In the genomic region with DNA sequence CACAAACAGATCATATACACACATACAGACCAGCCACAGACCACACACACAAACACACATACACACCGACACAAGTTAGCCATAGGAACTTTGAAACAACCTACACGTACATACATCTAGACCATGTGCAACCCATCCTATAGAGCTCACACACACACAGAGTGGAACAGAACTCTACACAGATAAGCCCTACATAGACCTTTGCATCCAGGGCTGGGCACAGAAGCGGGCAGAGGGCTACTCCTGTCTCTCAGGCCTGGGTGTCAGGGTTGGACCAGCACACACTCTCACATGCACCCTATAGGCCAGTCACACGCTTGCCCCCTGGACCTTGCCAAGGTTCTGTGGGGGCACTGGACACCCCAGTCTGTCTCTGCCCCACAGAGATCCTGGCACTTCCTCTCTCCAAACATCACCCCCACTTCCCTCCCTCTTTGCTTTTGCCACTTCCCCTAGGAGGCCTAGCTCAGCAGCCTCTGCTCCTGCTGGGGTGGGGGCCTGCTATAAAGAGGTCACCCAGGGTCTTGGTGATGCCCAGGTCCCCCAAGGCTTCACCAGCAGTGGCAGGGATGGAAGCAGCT, we compare ENCODE assay signal across 9 cellular contexts. TPM values are rescaled to one million over a fixed set of nuclear protein-coding genes. Genes with fewer than 3 reads are reported as not detected.
DNase-seq lines count a peak whose midpoint lies in the region; ATAC-seq and TF ChIP-seq lines count a peak whose summit lies in the region.
"Had no signal": no experiment of that assay in that cellular context is flagged by ENCODE, and none has a peak within 500 bp of the region (broad histone marks: within the 10 kb centered on the region; RNA-seq: fewer than 3 reads in every experiment).

No MANE protein-coding gene starts in this region.

- no peak for ATAC-seq in activated CD8-positive, alpha-beta T cell treated with anti-CD3 and anti-CD28 coated beads for 36 hours
- ATAC-seq in HG03139 (IDR thresholded peaks at IDR 0.05; ENCODE audit: unreplicated experiment) = no peak

- intact Hi-C loops in colonic mucosa (cut with DNase I) (no loop called here), ovary (cut with DNase I) (loop anchor here in 1 of 4 donors (10.0 kb wide), 1 partner anchor 1059 kb away; no protein-coding TSS in a partner anchor)
- intact Hi-C loops in activated CD8-positive, alpha-beta T cell treated with anti-CD3 and anti-CD28 coated beads for 36 hours (cut with micrococcal nuclease) = no loop called here

- DNase-seq in MG63 (peak; percentile 37), colonic mucosa (peak; percentile 53), ovary (peak in 1 of 5 donors; percentile 36), NCI-H128 (lab: John Stamatoyannopoulos, UW; ENCODE audit: unreplicated experiment) (no peak), NCI-H226 (no peak)
- DNase-seq in activated CD8-positive, alpha-beta T cell treated with anti-CD3 and anti-CD28 coated beads for 36 hours = no peak
- DNase-seq: NCI-H1694 treated with DMSO at 0.1 percent for 48 hours had no signal

- no peaks in the 10 kb centered on the region for H3K9me3 Mint-ChIP-seq in activated CD8-positive, alpha-beta T cell treated with anti-CD3 and anti-CD28 coated beads for 36 hours

- peak overlapping the region; percentile 90 to 100 (median 99) for H3K4me2 ChIP-seq in BLaER1 treated with 17β-estradiol and CSF1 and Interleukin-3, amounts not matched to agents 10 nM and 100 nM

- TF ChIP-seq CTCF in colonic mucosa (IDR thresholded peaks at IDR 0.05) (no peak), ovary (IDR thresholded peaks at IDR 0.05) (no peak)
- TF ChIP-seq CTCF in activated CD8-positive, alpha-beta T cell treated with anti-CD3 and anti-CD28 coated beads for 36 hours (IDR thresholded peaks at IDR 0.05) = no peak

- H3K27ac ChIP-seq in BLaER1 treated with 17β-estradiol and CSF1 and Interleukin-3, amounts not matched to agents 10 nM and 100 nM = peak overlapping the region; percentile 98 to 100 (median 99)
- peak overlapping the region; percentile 100 for H3K27ac ChIP-seq in colonic mucosa
- H3K27ac ChIP-seq in ovary = peak overlapping the region; percentile 72 to 99

- CTCF ChIA-PET in activated CD8-positive, alpha-beta T cell treated with anti-CD3 and anti-CD28 coated beads for 36 hours (lab: Charles Lee) = interaction anchor here (1.2 to 3.8 kb wide), 3 partner anchors 9 to 25 kb away, joined by 4 to 20 read pairs (median 4); no protein-coding TSS in a partner anchor

- peak overlapping the region in 8 of 10 experiments; percentile 8 to 49 (median 30); a peak in 9 of 20 replicates for H3K4me3 ChIP-seq in BLaER1 treated with 17β-estradiol and CSF1 and Interleukin-3, amounts not matched to agents 10 nM and 100 nM
- H3K4me3 ChIP-seq in MG63 = no peak overlapping the region
- no peak overlapping the region for H3K4me3 ChIP-seq in colonic mucosa
- no peak overlapping the region for H3K4me3 ChIP-seq in ovary

- H4K20me1 ChIP-seq in BLaER1 treated with 17β-estradiol and CSF1 and Interleukin-3, amounts not matched to agents 10 nM and 100 nM = no peaks in the 10 kb centered on the region

- peaks cover 29% of the 10 kb centered on the region for H3K4me1 Mint-ChIP-seq in activated CD8-positive, alpha-beta T cell treated with anti-CD3 and anti-CD28 coated beads for 36 hours (ENCODE audit: low read depth)

- TF ChIP-seq EP300 in ovary (IDR thresholded peaks at IDR 0.05) = no peak

- no peaks in the 10 kb centered on the region for H3K36me3 Mint-ChIP-seq in activated CD8-positive, alpha-beta T cell treated with anti-CD3 and anti-CD28 coated beads for 36 hours (ENCODE audit: low read depth)

- no peak overlapping the region for H3K4me3 Mint-ChIP-seq in activated CD8-positive, alpha-beta T cell treated with anti-CD3 and anti-CD28 coated beads for 36 hours

- no peak for TF ChIP-seq POLR2A in ovary (IDR thresholded peaks at IDR 0.05)

- no peaks in the 10 kb centered on the region for H3K27me3 Mint-ChIP-seq in activated CD8-positive, alpha-beta T cell treated with anti-CD3 and anti-CD28 coated beads for 36 hours

- no peak overlapping the region for H3K27ac Mint-ChIP-seq in activated CD8-positive, alpha-beta T cell treated with anti-CD3 and anti-CD28 coated beads for 36 hours

- H3K36me3 ChIP-seq in BLaER1 treated with 17β-estradiol and CSF1 and Interleukin-3, amounts not matched to agents 10 nM and 100 nM = no peaks in the 10 kb centered on the region
- H3K36me3 ChIP-seq in MG63 (no peaks in the 10 kb centered on the region), colonic mucosa (no peaks in the 10 kb centered on the region), ovary (no peaks in the 10 kb centered on the region)

- H3K9ac ChIP-seq in BLaER1 treated with 17β-estradiol and CSF1 and Interleukin-3, amounts not matched to agents 10 nM and 100 nM = peak overlapping the region; percentile 92 to 99 (median 96)
- peak overlapping the region; percentile 41 to 58 for H3K9ac ChIP-seq in colonic mucosa (ENCODE audit: low read depth in 2 of 2, low read length in 2 of 2)

- 72 to 78% (median 72%) methylated on average over 4 of the region's 4 CpGs for WGBS in ovary, 3 donors

- POLR2A ChIA-PET in activated CD8-positive, alpha-beta T cell treated with anti-CD3 and anti-CD28 coated beads for 36 hours (lab: Charles Lee) = interaction anchor here (1.1 to 1.4 kb wide), 3 partner anchors 9 to 57 kb away, joined by 5 to 7 read pairs (median 6); no protein-coding TSS in a partner anchor

- no peaks in the 10 kb centered on the region for H3K27me3 ChIP-seq in BLaER1 treated with 17β-estradiol and CSF1 and Interleukin-3, amounts not matched to agents 10 nM and 100 nM
- H3K27me3 ChIP-seq in MG63 = no peaks in the 10 kb centered on the region
- no peaks in the 10 kb centered on the region for H3K27me3 ChIP-seq in colonic mucosa
- no peaks in the 10 kb centered on the region for H3K27me3 ChIP-seq in ovary

- no peaks in the 10 kb centered on the region for H3K9me3 ChIP-seq in BLaER1 treated with 17β-estradiol and CSF1 and Interleukin-3, amounts not matched to agents 10 nM and 100 nM (replicated peaks in 1 of 11)
- H3K9me3 ChIP-seq in MG63 (no peaks in the 10 kb centered on the region), colonic mucosa (no peaks in the 10 kb centered on the region), ovary (no peaks in the 10 kb centered on the region)

- peaks cover 72 to 88% (median 86%) of the 10 kb centered on the region in 10 experiments for H3K4me1 ChIP-seq in BLaER1 treated with 17β-estradiol and CSF1 and Interleukin-3, amounts not matched to agents 10 nM and 100 nM
- H3K4me1 ChIP-seq in colonic mucosa (peaks cover 35% of the 10 kb centered on the region), ovary (ENCODE audit: insufficient read depth) (peaks cover 16% of the 10 kb centered on the region)

RNA-seq across cellular contexts. Expression of gene JUNB, which starts 5.8 kb away (rescaled TPM):
- total RNA-seq in MG63 (2014; rRNA removed; shearing (Covaris generic); ENCODE audit: low replicate concordance) = 82.5 and 125 TPM in 2 replicates
- total RNA-seq in colonic mucosa (100 to 1,000 TPM; 113 to 173 TPM), ovary (1,000 to 10,000 TPM in 2 of 7 donors, 100 to 1,000 TPM in 5; 154 to 3,039 (median 413) TPM)
- 100 to 1,000 TPM in 1 of 2 donors, 1 to 10 TPM in 1; 6.8 to 570 TPM for polyA plus RNA-seq in ovary
- 100 to 1,000 TPM; 292 to 299 TPM for total RNA-seq in activated CD8-positive, alpha-beta T cell treated with anti-CD3 and anti-CD28 coated beads for 36 hours

RNA-seq across cellular contexts. Expression of gene HOOK2, which starts 10.2 kb away (rescaled TPM):
- 23.1 and 48.2 TPM in 2 replicates for total RNA-seq in MG63 (2014; rRNA removed; shearing (Covaris generic); ENCODE audit: low replicate concordance)
- total RNA-seq in colonic mucosa = 10 to 100 TPM; 54.8 to 72.0 TPM
- total RNA-seq in ovary = 10 to 100 TPM; 24.9 to 52.2 (median 27.9) TPM
- 10 to 100 TPM; 12.2 to 23.5 TPM for polyA plus RNA-seq in ovary
- total RNA-seq in activated CD8-positive, alpha-beta T cell treated with anti-CD3 and anti-CD28 coated beads for 36 hours = 10 to 100 TPM; 17.3 to 18.4 TPM

RNA-seq across cellular contexts. Expression of gene PRDX2, which starts 16.1 kb away (rescaled TPM):
- 279 and 325 TPM in 2 replicates for total RNA-seq in MG63 (2014; rRNA removed; shearing (Covaris generic); ENCODE audit: low replicate concordance)
- total RNA-seq in colonic mucosa (100 to 1,000 TPM; 347 to 417 TPM), ovary (100 to 1,000 TPM; 191 to 321 (median 263) TPM)
- 100 to 1,000 TPM in 1 of 2 donors, 10 to 100 TPM in 1; 98.3 to 237 TPM for polyA plus RNA-seq in ovary
- total RNA-seq in activated CD8-positive, alpha-beta T cell treated with anti-CD3 and anti-CD28 coated beads for 36 hours = 100 to 1,000 TPM; 251 to 262 TPM

RNA-seq across cellular contexts. Expression of gene THSD8, which starts 16.3 kb away (rescaled TPM):
- 0.99 TPM in 1 of 2 replicates, not detected in the other for total RNA-seq in MG63 (2014; rRNA removed; shearing (Covaris generic); ENCODE audit: low replicate concordance)
- total RNA-seq in colonic mucosa = 10 to 100 TPM in 1 of 2 donors, 1 to 10 TPM in 1; 6.5 to 18.5 TPM
- 1 to 10 TPM in 5 of 7 donors, under 1 TPM in 1, not detected in 1; 0.71 to 5.4 (median 2.6) TPM for total RNA-seq in ovary
- polyA plus RNA-seq in ovary = 1 to 10 TPM; 1.4 to 7.2 TPM
- total RNA-seq in activated CD8-positive, alpha-beta T cell treated with anti-CD3 and anti-CD28 coated beads for 36 hours = 10 to 100 TPM; 31.1 to 36.2 TPM

RNA-seq across cellular contexts. Expression of gene RNASEH2A, which starts 20.9 kb away (rescaled TPM):
- total RNA-seq in MG63 (2014; rRNA removed; shearing (Covaris generic); ENCODE audit: low replicate concordance) = 153 and 219 TPM in 2 replicates
- total RNA-seq in colonic mucosa (10 to 100 TPM in 1 of 2 donors, 1 to 10 TPM in 1; 8.8 to 44.8 TPM), ovary (10 to 100 TPM in 1 of 7 donors, 1 to 10 TPM in 6; 1.2 to 12.2 (median 7.7) TPM)
- polyA plus RNA-seq in ovary = 1 to 10 TPM; 1.6 to 8.0 TPM
- 10 to 100 TPM; 40.3 to 44.1 TPM for total RNA-seq in activated CD8-positive, alpha-beta T cell treated with anti-CD3 and anti-CD28 coated beads for 36 hours

Comparison
In these comparisons a context has a peak if more than half of its experiments do, and no peak if none do; other contexts are left out.
1. H3K4me3 ChIP-seq: peak in BLaER1 treated with 17β-estradiol and CSF1 and Interleukin-3, amounts not matched to agents 10 nM and 100 nM (8 of 10); none in MG63 (single experiment), colonic mucosa (single experiment) and ovary (single experiment).
2. DNase-seq: peak in MG63 (single experiment) and colonic mucosa (single experiment); none in NCI-H128 (single experiment), activated CD8-positive, alpha-beta T cell treated with anti-CD3 and anti-CD28 coated beads for 36 hours (single experiment) and NCI-H226 (single experiment).
3. Peak in every context shown above with its lines, with median percentiles within 50 percentile points of each other: H3K27ac ChIP-seq.